Comparison of ENCODE assay signal across 8 cellular contexts in genomic region chr19:40305403-40305802, GRCh38. TPM values are rescaled to one million over a fixed set of nuclear protein-coding genes. Genes with fewer than 3 reads are reported as not detected.
A peak's percentile ranks its signal among the peaks of the same experiment; 100 is the strongest.
DNase-seq lines count a peak whose midpoint lies in the region; ATAC-seq and TF ChIP-seq lines count a peak whose summit lies in the region.

No MANE protein-coding gene starts in this region.

- no peaks in the 10 kb centered on the region for H3K36me3 ChIP-seq in HAP-1 (replicated peaks)

- H3K9me3 ChIP-seq in HAP-1 = no peaks in the 10 kb centered on the region

- peaks cover 3% of the 10 kb centered on the region for H3K4me1 Mint-ChIP-seq in activated CD4-positive, alpha-beta T cell treated with anti-CD3 and anti-CD28 coated beads, Interleukin-2, amount 10 ng/mL, durations not matched to agents 7 days and 5 days

- H3K27me3 ChIP-seq in HAP-1 (ENCODE audit: low read depth) = no peaks in the 10 kb centered on the region

- in situ Hi-C loops in HAP-1 (cut with MboI; ENCODE audit: low sequenced_read_pairs) = loop anchor here (10.0 kb wide), 1 partner anchor 329 kb away; no protein-coding TSS in a partner anchor

- ATAC-seq in HG02885 (IDR thresholded peaks at IDR 0.05; ENCODE audit: poor library complexity, unreplicated experiment) = no peak

- H3K4me3 Mint-ChIP-seq in activated CD4-positive, alpha-beta T cell treated with anti-CD3 and anti-CD28 coated beads, Interleukin-2, amount 10 ng/mL, durations not matched to agents 7 days and 5 days = no peak overlapping the region

- no peak overlapping the region for H3K27ac Mint-ChIP-seq in activated CD4-positive, alpha-beta T cell treated with anti-CD3 and anti-CD28 coated beads, Interleukin-2, amount 10 ng/mL, durations not matched to agents 7 days and 5 days

- no peaks in the 10 kb centered on the region for H3K9me3 Mint-ChIP-seq in activated CD4-positive, alpha-beta T cell treated with anti-CD3 and anti-CD28 coated beads, Interleukin-2, amount 10 ng/mL, durations not matched to agents 7 days and 5 days

- no peaks in the 10 kb centered on the region for H3K27me3 Mint-ChIP-seq in activated CD4-positive, alpha-beta T cell treated with anti-CD3 and anti-CD28 coated beads, Interleukin-2, amount 10 ng/mL, durations not matched to agents 7 days and 5 days

- H3K36me3 Mint-ChIP-seq in activated CD4-positive, alpha-beta T cell treated with anti-CD3 and anti-CD28 coated beads, Interleukin-2, amount 10 ng/mL, durations not matched to agents 7 days and 5 days (ENCODE audit: low read depth) = no peaks in the 10 kb centered on the region

- H3K4me3 ChIP-seq in AG10803 (ENCODE audit: low read length) (no peak overlapping the region), HAP-1 (no peak overlapping the region)

- TF ChIP-seq CTCF in AG10803 (conservative IDR thresholded peaks at IDR 0.05; ENCODE audit: low read length) = peak; percentile 88

- peaks cover 19% of the 10 kb centered on the region for H3K4me1 ChIP-seq in HAP-1

- CTCF ChIA-PET in activated CD4-positive, alpha-beta T cell treated with anti-CD3 and anti-CD28 coated beads, Interleukin-2, amount 10 ng/mL, durations not matched to agents 7 days and 5 days (lab: Charles Lee) = interaction anchor here (0.6 to 2.0 kb wide), 14 partner anchors 8 to 338 kb away, joined by 3 to 5 read pairs (median 4); partner anchors contain the start of genes AKT2, C19orf47 and PLD3

- POLR2A ChIA-PET in activated CD4-positive, alpha-beta T cell treated with anti-CD3 and anti-CD28 coated beads, Interleukin-2, amount 10 ng/mL, durations not matched to agents 7 days and 5 days (lab: Charles Lee) = interaction anchor here (0.6 kb wide), 1 partner anchor 802 kb away, joined by 7 read pairs; no protein-coding TSS in a partner anchor

- peak; percentile 89 for DNase-seq in AG10803 (ENCODE audit: low read depth)
- peak; percentile 83 to 87 for DNase-seq in HAP-1 (ENCODE audit: low spot score in 2 of 2)
- peak; percentile 56 for DNase-seq in NCI-H526 treated with DMSO at 0.1 percent for 48 hours (lab: John Stamatoyannopoulos, UW)
- DNase-seq in activated CD4-positive, alpha-beta T cell treated with anti-CD3 and anti-CD28 coated beads, Interleukin-2, amount 10 ng/mL, durations not matched to agents 7 days and 5 days = peak; percentile 90
- peak; percentile 94 for DNase-seq in dermis blood vessel endothelial cell
- DNase-seq in medulla oblongata (ENCODE audit: extremely low spot score) = peak; percentile 96
- DNase-seq in stimulated activated CD8-positive, alpha-beta memory T cell treated with anti-CD3 and anti-CD28 coated beads, Interleukin-15, amount 100 ng/mL, for 24 hours (ENCODE audit: low read depth) = peak; percentile 26

RNA-seq across cellular contexts. Expression of gene AKT2, which starts 20.3 kb away (rescaled TPM):
- total RNA-seq in activated CD4-positive, alpha-beta T cell treated with anti-CD3 and anti-CD28 coated beads, Interleukin-2, amount 10 ng/mL, durations not matched to agents 7 days and 5 days = 100 to 1,000 TPM; 131 to 148 TPM
- 37.3 and 45.8 TPM in 2 replicates for total RNA-seq in dermis blood vessel endothelial cell

RNA-seq across cellular contexts. Expression of gene C19orf47, which starts 42.8 kb away (rescaled TPM):
- 10 to 100 TPM; 21.8 to 25.3 TPM for total RNA-seq in activated CD4-positive, alpha-beta T cell treated with anti-CD3 and anti-CD28 coated beads, Interleukin-2, amount 10 ng/mL, durations not matched to agents 7 days and 5 days
- 5.3 and 9.2 TPM in 2 replicates for total RNA-seq in dermis blood vessel endothelial cell

RNA-seq across cellular contexts. Expression of gene PLD3, which starts 43.1 kb away (rescaled TPM):
- 10 to 100 TPM; 70.8 to 73.7 TPM for total RNA-seq in activated CD4-positive, alpha-beta T cell treated with anti-CD3 and anti-CD28 coated beads, Interleukin-2, amount 10 ng/mL, durations not matched to agents 7 days and 5 days
- total RNA-seq in dermis blood vessel endothelial cell = 173 and 228 TPM in 2 replicates

Comparison
In these comparisons a context has a peak if more than half of its experiments do, and no peak if none do; other contexts are left out.
1. DNase-seq: peak in every context shown above with its lines; median percentile 96 in medulla oblongata; 94 in dermis blood vessel endothelial cell; 90 in activated CD4-positive, alpha-beta T cell treated with anti-CD3 and anti-CD28 coated beads, Interleukin-2, amount 10 ng/mL, durations not matched to agents 7 days and 5 days; 89 in AG10803; 85 in HAP-1; 56 in NCI-H526 treated with DMSO at 0.1 percent for 48 hours; 26 in stimulated activated CD8-positive, alpha-beta memory T cell treated with anti-CD3 and anti-CD28 coated beads, Interleukin-15, amount 100 ng/mL, for 24 hours.